In genomic region chr9:30534458-30534857, GRCh38 we compare ENCODE assay signal across 19 cellular contexts.
A peak's percentile ranks its signal among the peaks of the same experiment; 100 is the strongest.
DNase-seq lines count a peak whose midpoint lies in the region; ATAC-seq and TF ChIP-seq lines count a peak whose summit lies in the region.
"Had no signal": no experiment of that assay in that cellular context is flagged by ENCODE, and none has a peak within 500 bp of the region (broad histone marks: within the 10 kb centered on the region; RNA-seq: fewer than 3 reads in every experiment).

No MANE protein-coding gene starts in this region.

- TF ChIP-seq CTCF in dorsolateral prefrontal cortex (IDR thresholded peaks at IDR 0.05 in 54 of 56, conservative IDR thresholded peaks at IDR 0.05 in 2 of 56; ENCODE audit: low read depth in 1 of 56, partially characterized antibody in 56 of 56) = no peak

- no peaks in the 10 kb centered on the region for H3K27me3 ChIP-seq in dorsolateral prefrontal cortex
- H3K27me3 ChIP-seq: BLaER1 had no signal

- no peak overlapping the region for H3K4me3 ChIP-seq in dorsolateral prefrontal cortex
- H3K4me3 ChIP-seq: BLaER1, GM23248 had no signal

- no peak for ATAC-seq in SK-N-SH treated with all-trans-retinoic acid at 6 μM for 48 hours
- ATAC-seq in GM21360 (IDR thresholded peaks at IDR 0.05; ENCODE audit: unreplicated experiment) = no peak
- ATAC-seq: CD8-positive, alpha-beta T cell had no signal

- DNase-seq in NCI-H1105 treated with DMSO at 0.1 percent for 48 hours (lab: John Stamatoyannopoulos, UW) (peak; percentile 43), NCI-H1105 (lab: John Stamatoyannopoulos, UW) (no peak), NCI-H748 treated with DMSO at 0.1 percent for 48 hours (lab: John Stamatoyannopoulos, UW) (peak; percentile 55), SKM-1 treated with dmso at 0.1 percent for 144 hours (lab: John Stamatoyannopoulos, UW; ENCODE audit: unreplicated experiment) (no peak), dorsolateral prefrontal cortex (no peak)
- DNase-seq in activated CD4-positive, alpha-beta T cell treated with anti-CD3 and anti-CD28 coated beads for 48 hours = no peak
- DNase-seq: Caco-2; CD4-positive, CD25-positive, alpha-beta regulatory T cell; CD8-positive, alpha-beta T cell; DMS153; DND-41; GM23248; H7; HCEC 1CT had no signal

- no peak overlapping the region for H3K27ac ChIP-seq in dorsolateral prefrontal cortex
- H3K27ac ChIP-seq: 22Rv1, BLaER1, C4-2B, GM23248 had no signal

- intact Hi-C loops in dorsolateral prefrontal cortex (cut with DNase I) = no loop called here

TF ChIP-seq in SK-N-SH treated with all-trans-retinoic acid at 6 μM for 48 hours, 23 proteins besides CTCF, POLR2A, EP300 and RAD21:
- TF ChIP-seq ISL1 (CRISPR knock-in tag; IDR thresholded peaks at IDR 0.05) (0 out of 2 replicates have a peak, but pooled peaks have one; percentile 11), CREB5 (CRISPR knock-in tag; IDR thresholded peaks at IDR 0.05; ENCODE audit: low read depth) (no peak)

Comparison
In these comparisons a context has a peak if more than half of its experiments do, and no peak if none do; other contexts are left out.
1. DNase-seq: peak in NCI-H1105 treated with DMSO at 0.1 percent for 48 hours (single experiment) and NCI-H748 treated with DMSO at 0.1 percent for 48 hours (single experiment); none in NCI-H1105 (single experiment), SKM-1 treated with dmso at 0.1 percent for 144 hours (single experiment), activated CD4-positive, alpha-beta T cell treated with anti-CD3 and anti-CD28 coated beads for 48 hours (single experiment) and dorsolateral prefrontal cortex (0 of 10).